8 cellular contexts compared by ENCODE assay signal in the genomic region with DNA sequence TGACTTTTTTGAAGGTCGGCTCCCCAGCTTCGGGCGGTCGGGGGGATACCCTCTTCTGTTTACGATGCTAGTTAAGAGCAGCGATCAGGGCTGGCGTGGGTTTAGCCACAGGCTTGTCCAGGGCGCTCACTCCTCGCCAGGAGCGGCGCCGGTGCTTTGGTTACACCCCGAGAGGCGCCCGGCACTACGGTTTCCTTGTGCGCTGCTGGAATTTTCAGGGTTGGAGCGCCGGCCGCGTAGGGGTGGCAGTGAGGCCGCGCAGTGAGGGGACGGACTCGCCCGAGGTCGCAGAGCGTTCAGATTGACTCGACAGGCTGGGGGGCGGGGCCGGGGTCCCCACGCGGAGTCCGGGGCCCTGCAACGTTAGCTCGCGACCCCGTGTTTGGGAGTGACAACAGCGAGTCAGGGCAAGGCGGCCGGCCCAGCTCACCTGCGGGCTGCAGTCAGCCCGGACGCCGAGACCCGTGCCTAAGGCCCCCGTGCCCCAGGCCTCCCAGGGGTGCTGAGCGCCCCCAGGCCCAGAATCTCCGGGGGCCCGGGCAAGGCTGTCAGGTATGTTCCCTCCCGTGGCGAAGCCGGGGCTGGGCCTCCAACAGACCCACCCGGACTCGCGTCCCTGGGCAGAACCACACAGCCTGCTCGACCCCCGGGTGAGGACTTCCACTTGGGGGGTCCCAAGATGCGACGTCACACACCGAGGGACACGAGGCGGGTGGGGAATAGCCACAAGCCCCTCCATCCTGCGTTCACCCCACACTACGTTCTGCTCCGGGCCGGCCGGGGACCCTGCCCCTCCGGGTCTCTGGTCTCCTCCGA. TPM values are rescaled to one million over a fixed set of nuclear protein-coding genes. Genes with fewer than 3 reads are reported as not detected.
DNase-seq lines count a peak whose midpoint lies in the region; ATAC-seq and TF ChIP-seq lines count a peak whose summit lies in the region.

No MANE protein-coding gene starts in this region.

- H3K36me3 Mint-ChIP-seq in activated CD8-positive, alpha-beta T cell treated with anti-CD3 and anti-CD28 coated beads, Interleukin-2, amount 10 ng/mL, durations not matched to agents 7 days and 5 days (ENCODE audit: low read depth), result peaks cover 43% of the 10 kb centered on the region

- H3K9me3 Mint-ChIP-seq in activated CD8-positive, alpha-beta T cell treated with anti-CD3 and anti-CD28 coated beads, Interleukin-2, amount 10 ng/mL, durations not matched to agents 7 days and 5 days (ENCODE audit: insufficient read depth), result no peaks in the 10 kb centered on the region

- POLR2A ChIA-PET in activated CD8-positive, alpha-beta T cell treated with anti-CD3 and anti-CD28 coated beads, Interleukin-2, amount 10 ng/mL, durations not matched to agents 7 days and 5 days (lab: Charles Lee), result interaction anchor here (0.6 to 3.0 kb wide), 8 partner anchors 8 to 355 kb away, joined by 3 to 13 read pairs (median 4); partner anchors contain the start of genes MRPL12, NDUFAF8 and TEPSIN

- H3K4me3 ChIP-seq in epithelial cell of esophagus (ENCODE audit: low read length), result peak overlapping the region; percentile 59

- TF ChIP-seq CTCF in epithelial cell of esophagus (IDR thresholded peaks at IDR 0.05; ENCODE audit: insufficient read depth, low read depth, low read length, missing control alignments), result peak; percentile 9

- CTCF ChIA-PET in activated CD8-positive, alpha-beta T cell treated with anti-CD3 and anti-CD28 coated beads, Interleukin-2, amount 10 ng/mL, durations not matched to agents 7 days and 5 days (lab: Charles Lee), result interaction anchor here (1.1 to 3.9 kb wide), 3 partner anchors 29 to 221 kb away, joined by 3 to 14 read pairs (median 3); no protein-coding TSS in a partner anchor

- ATAC-seq in activated CD8-positive, alpha-beta T cell treated with anti-CD3 and anti-CD28 coated beads, Interleukin-2, amount 10 ng/mL, durations not matched to agents 7 days and 5 days, result peak; percentile 2
- no peak for ATAC-seq in HG02885 (IDR thresholded peaks at IDR 0.05; ENCODE audit: poor library complexity, unreplicated experiment)

- peak overlapping the region; percentile 96 for H3K27ac ChIP-seq in temporal lobe (ENCODE audit: low read depth, low read length)

- no peaks in the 10 kb centered on the region for H3K27me3 Mint-ChIP-seq in activated CD8-positive, alpha-beta T cell treated with anti-CD3 and anti-CD28 coated beads, Interleukin-2, amount 10 ng/mL, durations not matched to agents 7 days and 5 days (ENCODE audit: low read depth)

- DNase-seq in NCI-H2107 treated with DMSO at 0.1 percent for 48 hours (lab: John Stamatoyannopoulos, UW; ENCODE audit: unreplicated experiment) (peak; percentile 45), NCI-H2107 (lab: John Stamatoyannopoulos, UW) (no peak), NCI-H1092 (lab: John Stamatoyannopoulos, UW) (peak; percentile 48), epithelial cell of esophagus (ENCODE audit: low read depth) (peak; percentile 73), midbrain (lab: John Stamatoyannopoulos, UW) (peak; percentile 68)
- peak; percentile 59 for DNase-seq in activated CD8-positive, alpha-beta T cell treated with anti-CD3 and anti-CD28 coated beads, Interleukin-2, amount 10 ng/mL, durations not matched to agents 7 days and 5 days

- H3K4me3 Mint-ChIP-seq in activated CD8-positive, alpha-beta T cell treated with anti-CD3 and anti-CD28 coated beads, Interleukin-2, amount 10 ng/mL, durations not matched to agents 7 days and 5 days, result peak overlapping the region; percentile 88

- H3K27ac Mint-ChIP-seq in activated CD8-positive, alpha-beta T cell treated with anti-CD3 and anti-CD28 coated beads, Interleukin-2, amount 10 ng/mL, durations not matched to agents 7 days and 5 days, result peak overlapping the region; percentile 94

- peaks cover 33% of the 10 kb centered on the region for H3K4me1 Mint-ChIP-seq in activated CD8-positive, alpha-beta T cell treated with anti-CD3 and anti-CD28 coated beads, Interleukin-2, amount 10 ng/mL, durations not matched to agents 7 days and 5 days (ENCODE audit: low read depth)

RNA-seq across cellular contexts. Expression of gene ACTG1, which starts 1.3 kb away (rescaled TPM):
- 1,000 to 10,000 TPM; 5,147 to 5,318 TPM for total RNA-seq in activated CD8-positive, alpha-beta T cell treated with anti-CD3 and anti-CD28 coated beads, Interleukin-2, amount 10 ng/mL, durations not matched to agents 7 days and 5 days
- total RNA-seq in temporal lobe, result 2,532 TPM

RNA-seq across cellular contexts. Expression of gene FSCN2, which starts 14.3 kb away (rescaled TPM):
- total RNA-seq in activated CD8-positive, alpha-beta T cell treated with anti-CD3 and anti-CD28 coated beads, Interleukin-2, amount 10 ng/mL, durations not matched to agents 7 days and 5 days, result under 1 TPM; 0.52 to 0.74 TPM
- 3.4 TPM for total RNA-seq in temporal lobe

RNA-seq across cellular contexts. Expression of gene FAAP100, which starts 38.3 kb away (rescaled TPM):
- 10 to 100 TPM; 39.2 to 43.6 TPM for total RNA-seq in activated CD8-positive, alpha-beta T cell treated with anti-CD3 and anti-CD28 coated beads, Interleukin-2, amount 10 ng/mL, durations not matched to agents 7 days and 5 days
- 25.1 TPM for total RNA-seq in temporal lobe
